8 cellular contexts compared by ENCODE assay signal in the genomic region with DNA sequence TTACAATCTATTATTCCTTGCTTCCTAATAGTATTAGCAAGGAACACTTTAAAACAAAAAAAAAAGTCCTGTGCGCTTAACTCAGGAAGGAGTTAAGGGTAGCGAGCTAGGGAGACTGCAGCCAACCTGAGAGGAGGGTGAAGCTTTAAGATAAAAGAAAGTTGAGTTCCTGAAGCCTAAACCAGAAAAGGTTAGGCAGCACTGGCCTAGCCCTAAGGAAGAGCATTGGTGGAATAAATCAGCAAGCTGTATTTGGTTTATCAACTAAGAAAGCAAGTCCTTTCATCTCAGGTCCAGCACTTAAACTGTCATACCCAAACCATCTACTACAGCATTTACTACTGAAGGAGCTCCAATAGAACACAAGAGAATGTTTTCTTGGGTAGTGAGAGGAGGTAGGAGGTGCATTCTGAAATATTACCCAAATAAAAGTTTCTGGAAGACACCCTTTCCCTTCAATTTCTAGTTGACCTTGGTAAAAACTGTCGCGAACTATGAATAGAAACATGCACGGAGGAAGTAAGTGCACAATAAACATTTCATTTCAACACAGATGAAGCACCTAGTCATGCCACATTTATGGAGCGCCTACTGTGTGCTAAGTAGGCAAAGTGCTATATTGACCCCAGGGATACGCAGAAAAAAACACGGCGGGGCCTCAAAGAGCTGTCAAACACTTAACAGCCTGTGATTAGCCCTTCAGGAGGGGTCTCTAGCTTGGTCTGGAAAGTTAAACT. TPM values are rescaled to one million over a fixed set of nuclear protein-coding genes. Genes with fewer than 3 reads are reported as not detected.
DNase-seq lines count a peak whose midpoint lies in the region; ATAC-seq and TF ChIP-seq lines count a peak whose summit lies in the region.

No MANE protein-coding gene starts in this region.

- POLR2A ChIA-PET in naive thymus-derived CD4-positive, alpha-beta T cell (lab: Charles Lee): interaction anchor here (0.6 to 3.2 kb wide), 7 partner anchors 12 to 293 kb away, joined by 3 to 18 read pairs (median 4); partner anchors contain the start of genes CDC73, RO60 and UCHL5

- TF ChIP-seq CTCF in CD14-positive monocyte (IDR thresholded peaks at IDR 0.05): no peak

- peaks cover 3 to 16% of the 10 kb centered on the region in 2 donors for H3K4me1 ChIP-seq in naive thymus-derived CD4-positive, alpha-beta T cell (ENCODE audit: control insufficient read depth in 2 of 2, insufficient read depth in 2 of 2, low read length in 2 of 2)

- H3K4me3 ChIP-seq in naive thymus-derived CD4-positive, alpha-beta T cell (ENCODE audit: low read length): peak overlapping the region; percentile 67

- DNase-seq in CD14-positive monocyte (ENCODE audit: low spot score): no peak
- peak; percentile 14 for DNase-seq in KBM-7
- DNase-seq in naive thymus-derived CD4-positive, alpha-beta T cell: no peak
- no peak for DNase-seq in NCI-H2227 treated with DMSO at 0.1 percent for 48 hours (lab: John Stamatoyannopoulos, UW)
- DNase-seq in NCI-H1930 (lab: John Stamatoyannopoulos, UW): no peak

- H3K4me1 Mint-ChIP-seq in CD14-positive monocyte: peaks cover 23% of the 10 kb centered on the region
- peaks cover 13 to 28% (median 21%) of the 10 kb centered on the region in 7 donors for H3K4me1 Mint-ChIP-seq in naive thymus-derived CD4-positive, alpha-beta T cell

- no peaks in the 10 kb centered on the region for H3K27me3 ChIP-seq in naive thymus-derived CD4-positive, alpha-beta T cell (ENCODE audit: control insufficient read depth in 2 of 2, insufficient read depth in 2 of 2, low read length in 2 of 2)

- in situ Hi-C loops in KBM-7 (cut with MboI; ENCODE audit: low pct_unique_long_range_greater_than_20kb, low sequenced_read_pairs): no loop called here

- H3K27ac Mint-ChIP-seq in CD14-positive monocyte: peak overlapping the region; percentile 90 to 95 (median 93)
- peak overlapping the region in 8 of 9 donors; percentile 36 to 92 (median 78) for H3K27ac Mint-ChIP-seq in naive thymus-derived CD4-positive, alpha-beta T cell

- H3K27ac ChIP-seq in cingulate gyrus (ENCODE audit: low read depth, low read length): peak overlapping the region; percentile 95
- peak overlapping the region; percentile 30 for H3K27ac ChIP-seq in naive thymus-derived CD4-positive, alpha-beta T cell (ENCODE audit: low read depth, low read length)

- peak overlapping the region; percentile 88 to 95 for H3K4me3 Mint-ChIP-seq in CD14-positive monocyte
- H3K4me3 Mint-ChIP-seq in naive thymus-derived CD4-positive, alpha-beta T cell: peak overlapping the region; percentile 91 to 98 (median 94)

- no peak for ATAC-seq in naive thymus-derived CD4-positive, alpha-beta T cell
- ATAC-seq in HG03571 (IDR thresholded peaks at IDR 0.05; ENCODE audit: unreplicated experiment) (no peak), GM21515 (IDR thresholded peaks at IDR 0.05; ENCODE audit: unreplicated experiment) (no peak)

- CTCF ChIA-PET in naive thymus-derived CD4-positive, alpha-beta T cell (lab: Charles Lee): interaction anchor here (1.3 to 1.4 kb wide), 2 partner anchors 11 to 18 kb away, joined by 3 read pairs; partner anchors contain the start of gene CDC73

- H3K36me3 Mint-ChIP-seq in CD14-positive monocyte: peaks cover 20 to 21% of the 10 kb centered on the region in 2 donors
- H3K36me3 Mint-ChIP-seq in naive thymus-derived CD4-positive, alpha-beta T cell: peaks cover 0 to 14% (median 0%) of the 10 kb centered on the region in 5 donors

- peaks cover 1 to 12% (median 6%) of the 10 kb centered on the region in 3 experiments for H3K36me3 ChIP-seq in naive thymus-derived CD4-positive, alpha-beta T cell (ENCODE audit: control insufficient read depth in 2 of 3, insufficient read depth in 3 of 3, low read length in 3 of 3)

- H3K27me3 Mint-ChIP-seq in CD14-positive monocyte (ENCODE audit: low read depth in 3 of 3): peaks cover 0 to 3% (median 1%) of the 10 kb centered on the region in 3 donors
- peaks cover 0 to 9% (median 0%) of the 10 kb centered on the region in 5 donors for H3K27me3 Mint-ChIP-seq in naive thymus-derived CD4-positive, alpha-beta T cell

- intact Hi-C loops in CD14-positive monocyte (cut with micrococcal nuclease): loop anchor here in 1 of 2 donors (10.0 kb wide), 1 partner anchor 49 kb away; the partner anchor contains the start of genes RO60 and UCHL5
- intact Hi-C loops in naive thymus-derived CD4-positive, alpha-beta T cell (cut with micrococcal nuclease): loop anchor here (2.0 kb wide), 2 partner anchors 13 to 295 kb away; partner anchors contain the start of gene RGS2 (in 1 of the 2)

- no peaks in the 10 kb centered on the region for H3K9me3 Mint-ChIP-seq in CD14-positive monocyte
- no peaks in the 10 kb centered on the region for H3K9me3 Mint-ChIP-seq in naive thymus-derived CD4-positive, alpha-beta T cell

- no peaks in the 10 kb centered on the region for H3K9me3 ChIP-seq in naive thymus-derived CD4-positive, alpha-beta T cell (ENCODE audit: control insufficient read depth in 2 of 3, low read length in 3 of 3)

RNA-seq across cellular contexts. Expression of gene GLRX2, which starts 1.3 kb away (rescaled TPM):
- 10 to 100 TPM; 15.2 to 16.1 TPM for polyA plus RNA-seq in CD14-positive monocyte
- total RNA-seq in naive thymus-derived CD4-positive, alpha-beta T cell: 10 to 100 TPM in 3 of 5 experiments, 1 to 10 TPM in 2; 6.8 to 18.8 (median 11.4) TPM
- 10 to 100 TPM; 10.4 to 11.4 TPM for polyA plus RNA-seq in naive thymus-derived CD4-positive, alpha-beta T cell

RNA-seq across cellular contexts. Expression of gene CDC73, which starts 17.9 kb away (rescaled TPM):
- 10 to 100 TPM; 57.2 to 60.3 TPM for polyA plus RNA-seq in CD14-positive monocyte
- 10 to 100 TPM; 57.6 to 65.0 (median 58.8) TPM for total RNA-seq in naive thymus-derived CD4-positive, alpha-beta T cell
- polyA plus RNA-seq in naive thymus-derived CD4-positive, alpha-beta T cell: 10 to 100 TPM; 60.4 to 64.7 TPM

RNA-seq across cellular contexts. Expression of gene RO60, which starts 44.5 kb away (rescaled TPM):
- polyA plus RNA-seq in CD14-positive monocyte: 10 to 100 TPM; 58.1 to 67.9 TPM
- 10 to 100 TPM; 49.8 to 75.1 (median 67.2) TPM for total RNA-seq in naive thymus-derived CD4-positive, alpha-beta T cell
- 100 to 1,000 TPM; 108 to 109 TPM for polyA plus RNA-seq in naive thymus-derived CD4-positive, alpha-beta T cell

RNA-seq across cellular contexts. Expression of gene UCHL5, which starts 44.8 kb away (rescaled TPM):
- 10 to 100 TPM; 29.6 to 43.0 TPM for polyA plus RNA-seq in CD14-positive monocyte
- total RNA-seq in naive thymus-derived CD4-positive, alpha-beta T cell: 10 to 100 TPM; 20.2 to 48.6 (median 31.8) TPM
- 10 to 100 TPM; 46.4 to 58.2 TPM for polyA plus RNA-seq in naive thymus-derived CD4-positive, alpha-beta T cell
